19 cellular contexts compared by ENCODE assay signal in the genomic region with DNA sequence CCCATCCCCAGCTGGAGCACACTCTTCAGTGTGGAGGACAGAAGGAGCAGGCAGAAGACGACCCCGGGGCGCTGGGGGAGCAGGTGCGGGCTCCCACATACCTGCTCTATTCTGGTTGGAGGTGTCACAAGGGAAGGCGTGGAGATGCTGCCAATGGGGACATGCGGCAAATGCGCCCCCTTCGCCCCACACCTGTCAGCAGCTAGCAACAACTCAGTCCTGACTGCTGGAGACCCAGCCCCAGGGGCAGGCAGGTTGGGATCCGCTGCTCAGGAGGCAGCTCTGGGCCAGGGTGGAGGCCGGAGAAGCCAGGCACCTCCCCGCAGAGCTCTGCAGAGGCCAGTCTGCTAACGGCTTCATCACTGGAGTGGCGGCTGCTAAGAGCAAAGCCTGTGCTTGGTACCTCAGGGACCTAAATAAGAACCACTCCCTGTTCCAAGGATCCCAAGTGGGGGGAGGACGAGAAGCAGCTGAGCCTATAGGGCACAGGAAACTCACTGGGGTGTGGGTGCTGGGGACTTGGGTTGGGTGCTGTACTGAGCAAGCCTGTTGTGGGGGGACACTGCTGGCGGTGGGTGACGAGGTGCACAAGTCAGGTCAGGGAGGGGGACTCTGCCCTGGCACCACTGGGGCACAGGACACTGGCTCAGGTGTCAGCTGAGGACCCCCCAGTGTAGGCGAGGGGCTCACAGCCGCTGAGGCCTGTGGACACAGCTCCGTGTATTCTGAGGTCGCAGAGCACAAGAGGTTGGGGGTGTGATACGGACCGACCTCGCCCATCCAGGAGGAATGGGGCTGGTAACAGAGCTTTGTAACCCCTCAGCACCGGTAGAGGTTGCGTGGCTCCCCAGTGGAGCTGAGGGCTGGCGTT. TPM values are rescaled to one million over a fixed set of nuclear protein-coding genes. Genes with fewer than 3 reads are reported as not detected.
A peak's percentile ranks its signal among the peaks of the same experiment; 100 is the strongest.
DNase-seq lines count a peak whose midpoint lies in the region; ATAC-seq, FAIRE-seq and TF ChIP-seq lines count a peak whose summit lies in the region.
"Had no signal": no experiment of that assay in that cellular context is flagged by ENCODE, and none has a peak within 500 bp of the region (broad histone marks: within the 10 kb centered on the region; RNA-seq: fewer than 3 reads in every experiment).

No MANE protein-coding gene starts in this region.

- no peak for DNase-seq in CD4-positive, CD25-positive, alpha-beta regulatory T cell
- DNase-seq in GM18507 (ENCODE audit: extremely low spot score, insufficient read length, low read depth) (no peak), mucosa of descending colon (peak in 2 of 3 donors; percentile 25 to 55), HuH-7.5 (ENCODE audit: low spot score) (no peak), Ammon's horn (ENCODE audit: low spot score) (no peak)
- DNase-seq: activated CD4-positive, alpha-beta T cell treated with anti-CD3 and anti-CD28 coated beads, Interleukin-2, amount 50 U/mL, for 1 hour; activated naive CD8-positive, alpha-beta T cell treated with anti-CD3 and anti-CD28 coated beads, Interleukin-2, amount 50 U/mL, for 24 hours; activated T-cell treated with anti-CD3 and anti-CD28 coated beads, Interleukin-2, amount 50 U/mL, for 24 hours; caudate nucleus; left ventricle myocardium inferior; NCI-H226; stomach; T1000 had no signal

- H4K20me1 ChIP-seq in OCI-LY3 (ENCODE audit: insufficient read depth, low read length), result peaks cover 30% of the 10 kb centered on the region

- peaks cover 23% of the 10 kb centered on the region for H3K4me1 ChIP-seq in CD4-positive, CD25-positive, alpha-beta regulatory T cell (ENCODE audit: control insufficient read depth, insufficient read depth, low read length, poor library complexity, severe bottlenecking)
- peaks cover 53% of the 10 kb centered on the region for H3K4me1 ChIP-seq in OCI-LY3 (ENCODE audit: low read length)
- peaks cover 18% of the 10 kb centered on the region for H3K4me1 ChIP-seq in mucosa of descending colon (ENCODE audit: low read depth)

- no peak overlapping the region for H3K4me3 ChIP-seq in CD4-positive, CD25-positive, alpha-beta regulatory T cell (ENCODE audit: low read depth, low read length)
- H3K4me3 ChIP-seq in OCI-LY3 (ENCODE audit: low read length) (peak overlapping the region; percentile 62), mucosa of descending colon (no peak overlapping the region)
- H3K4me3 ChIP-seq: HAP-1, left ventricle myocardium inferior, stomach had no signal

- peak overlapping the region; percentile 89 for H3K4me2 ChIP-seq in OCI-LY3 (ENCODE audit: low read length)

- H3K27me3 Mint-ChIP-seq in CD4-positive, CD25-positive, alpha-beta regulatory T cell, result no peaks in the 10 kb centered on the region
- no peaks in the 10 kb centered on the region for H3K27me3 Mint-ChIP-seq in activated T-helper 17 cell treated with anti-CD3 and anti-CD28 coated beads, Interleukin-2, amount 50 U/mL, for 72 hours
- H3K27me3 Mint-ChIP-seq: activated naive CD8-positive, alpha-beta T cell treated with anti-CD3 and anti-CD28 coated beads, Interleukin-2, amount 50 U/mL, for 24 hours; activated T-cell treated with anti-CD3 and anti-CD28 coated beads, Interleukin-2, amount 50 U/mL, for 24 hours; progenitor cell of endocrine pancreas had no signal

- peak overlapping the region; percentile 38 to 83 (median 68) for H3K4me3 Mint-ChIP-seq in CD4-positive, CD25-positive, alpha-beta regulatory T cell
- H3K4me3 Mint-ChIP-seq in activated T-helper 17 cell treated with anti-CD3 and anti-CD28 coated beads, Interleukin-2, amount 50 U/mL, for 72 hours, result no peak overlapping the region
- H3K4me3 Mint-ChIP-seq: activated naive CD8-positive, alpha-beta T cell treated with anti-CD3 and anti-CD28 coated beads, Interleukin-2, amount 50 U/mL, for 24 hours; activated T-cell treated with anti-CD3 and anti-CD28 coated beads, Interleukin-2, amount 50 U/mL, for 24 hours had no signal

- peaks cover 21% of the 10 kb centered on the region for H3K36me3 Mint-ChIP-seq in CD4-positive, CD25-positive, alpha-beta regulatory T cell
- peaks cover 7% of the 10 kb centered on the region for H3K36me3 Mint-ChIP-seq in activated T-helper 17 cell treated with anti-CD3 and anti-CD28 coated beads, Interleukin-2, amount 50 U/mL, for 72 hours (ENCODE audit: low read depth)

- TF ChIP-seq CTCF in OCI-LY3 (IDR thresholded peaks at IDR 0.05; ENCODE audit: low read depth, low read length) (no peak), mucosa of descending colon (IDR thresholded peaks at IDR 0.05) (no peak)

- ATAC-seq in CD4-positive, CD25-positive, alpha-beta regulatory T cell (ENCODE audit: low read depth in 2 of 2), result no peak
- ATAC-seq in mucosa of descending colon (no peak), HG02852 (IDR thresholded peaks at IDR 0.05; ENCODE audit: unreplicated experiment) (no peak)
- ATAC-seq in activated T-helper 17 cell treated with anti-CD3 and anti-CD28 coated beads, Interleukin-2, amount 50 U/mL, for 72 hours (replicated peaks), result no peak
- ATAC-seq: activated naive CD8-positive, alpha-beta T cell treated with anti-CD3 and anti-CD28 coated beads, Interleukin-2, amount 50 U/mL, for 24 hours had no signal

- H3K9me3 ChIP-seq in CD4-positive, CD25-positive, alpha-beta regulatory T cell (ENCODE audit: control insufficient read depth in 2 of 2, low read length in 2 of 2), result peaks cover 0 to 15% of the 10 kb centered on the region in 2 experiments
- H3K9me3 ChIP-seq in OCI-LY3 (ENCODE audit: insufficient read depth, low read length) (no peaks in the 10 kb centered on the region), mucosa of descending colon (no peaks in the 10 kb centered on the region)
- H3K9me3 ChIP-seq: left ventricle myocardium inferior, stomach had no signal

- H3K9me3 Mint-ChIP-seq in CD4-positive, CD25-positive, alpha-beta regulatory T cell, result peaks cover 0 to 8% (median 0%) of the 10 kb centered on the region in 7 donors
- no peaks in the 10 kb centered on the region for H3K9me3 Mint-ChIP-seq in activated T-helper 17 cell treated with anti-CD3 and anti-CD28 coated beads, Interleukin-2, amount 50 U/mL, for 72 hours
- H3K9me3 Mint-ChIP-seq: activated naive CD8-positive, alpha-beta T cell treated with anti-CD3 and anti-CD28 coated beads, Interleukin-2, amount 50 U/mL, for 24 hours; activated T-cell treated with anti-CD3 and anti-CD28 coated beads, Interleukin-2, amount 50 U/mL, for 24 hours had no signal

- H2AFZ ChIP-seq in OCI-LY3 (ENCODE audit: low read depth, low read length), result no peak overlapping the region

- H3K79me2 ChIP-seq in OCI-LY3 (ENCODE audit: low read length), result peaks cover 27% of the 10 kb centered on the region

- H3K36me3 ChIP-seq in CD4-positive, CD25-positive, alpha-beta regulatory T cell (ENCODE audit: control insufficient read depth, insufficient read depth, low read length), result peaks cover 8% of the 10 kb centered on the region
- peaks cover 10% of the 10 kb centered on the region for H3K36me3 ChIP-seq in OCI-LY3 (replicated peaks; ENCODE audit: low read depth, low read length)
- H3K36me3 ChIP-seq in mucosa of descending colon (ENCODE audit: low read depth), result no peaks in the 10 kb centered on the region

- H3K27ac ChIP-seq in CD4-positive, CD25-positive, alpha-beta regulatory T cell (ENCODE audit: insufficient read depth, low read length, poor library complexity, severe bottlenecking), result no peak overlapping the region
- peak overlapping the region; percentile 69 for H3K27ac ChIP-seq in OCI-LY3 (ENCODE audit: low read length)
- H3K27ac ChIP-seq: left ventricle myocardium inferior had no signal

- peak; percentile 5 for FAIRE-seq in GM18507 (lab: Jason Lieb, UNC)

- intact Hi-C loops in mucosa of descending colon (cut with DNase I, micrococcal nuclease), result no loop called here

- H3K4me1 Mint-ChIP-seq in CD4-positive, CD25-positive, alpha-beta regulatory T cell, result peaks cover 0 to 37% (median 21%) of the 10 kb centered on the region in 4 donors
- H3K4me1 Mint-ChIP-seq in activated T-helper 17 cell treated with anti-CD3 and anti-CD28 coated beads, Interleukin-2, amount 50 U/mL, for 72 hours, result peaks cover 5% of the 10 kb centered on the region

- peak overlapping the region in 1 of 3 donors; percentile 9 for H3K27ac Mint-ChIP-seq in CD4-positive, CD25-positive, alpha-beta regulatory T cell
- H3K27ac Mint-ChIP-seq in activated T-helper 17 cell treated with anti-CD3 and anti-CD28 coated beads, Interleukin-2, amount 50 U/mL, for 72 hours, result no peak overlapping the region
- H3K27ac Mint-ChIP-seq: activated naive CD8-positive, alpha-beta T cell treated with anti-CD3 and anti-CD28 coated beads, Interleukin-2, amount 50 U/mL, for 24 hours; progenitor cell of endocrine pancreas had no signal

- H3K9ac ChIP-seq in OCI-LY3 (ENCODE audit: low read length), result no peak overlapping the region

- no peaks in the 10 kb centered on the region for H3K27me3 ChIP-seq in CD4-positive, CD25-positive, alpha-beta regulatory T cell (ENCODE audit: control insufficient read depth, insufficient read depth, low read length)
- no peaks in the 10 kb centered on the region for H3K27me3 ChIP-seq in OCI-LY3 (ENCODE audit: low read depth, low read length)
- H3K27me3 ChIP-seq: stomach had no signal

RNA-seq across cellular contexts. Expression of gene GPR146, which starts 19.2 kb away (rescaled TPM):
- 21.5 TPM for total RNA-seq in CD4-positive, CD25-positive, alpha-beta regulatory T cell
- 10 to 100 TPM; 14.1 to 26.4 (median 19.4) TPM for polyA plus RNA-seq in CD4-positive, CD25-positive, alpha-beta regulatory T cell
- total RNA-seq in mucosa of descending colon, result 10 to 100 TPM in 1 of 3 donors, 1 to 10 TPM in 2; 3.5 to 13.0 (median 5.7) TPM
- 10 to 100 TPM in 1 of 2 donors, 1 to 10 TPM in 1; 2.0 to 14.9 TPM for total RNA-seq in activated T-helper 17 cell treated with anti-CD3 and anti-CD28 coated beads, Interleukin-2, amount 50 U/mL, for 72 hours
- total RNA-seq: fibroblast of villous mesenchyme had no signal

RNA-seq across cellular contexts. Expression of gene CYP2W1, which starts 42.1 kb away (rescaled TPM):
- not detected for total RNA-seq in CD4-positive, CD25-positive, alpha-beta regulatory T cell
- polyA plus RNA-seq in CD4-positive, CD25-positive, alpha-beta regulatory T cell, result not detected
- total RNA-seq in mucosa of descending colon, result 1 to 10 TPM in 2 of 3 donors, under 1 TPM in 1; 0.47 to 2.3 (median 2.1) TPM
- not detected for total RNA-seq in activated T-helper 17 cell treated with anti-CD3 and anti-CD28 coated beads, Interleukin-2, amount 50 U/mL, for 72 hours
- total RNA-seq: left ventricle myocardium inferior had no signal

RNA-seq across cellular contexts. Expression of gene COX19, which starts 49.8 kb away (rescaled TPM):
- 36.8 TPM for total RNA-seq in CD4-positive, CD25-positive, alpha-beta regulatory T cell
- 10 to 100 TPM; 18.3 to 30.4 (median 24.8) TPM for polyA plus RNA-seq in CD4-positive, CD25-positive, alpha-beta regulatory T cell
- total RNA-seq in mucosa of descending colon, result 10 to 100 TPM; 14.9 to 20.9 (median 15.8) TPM
- 10 to 100 TPM; 13.7 to 20.8 TPM for total RNA-seq in activated T-helper 17 cell treated with anti-CD3 and anti-CD28 coated beads, Interleukin-2, amount 50 U/mL, for 72 hours

Comparison
In these comparisons a context has a peak if more than half of its experiments do, and no peak if none do; other contexts are left out.
1. DNase-seq: peak in mucosa of descending colon (2 of 3); none in CD4-positive, CD25-positive, alpha-beta regulatory T cell (0 of 3), GM18507 (single experiment), HuH-7.5 (single experiment) and Ammon's horn (single experiment).